ENCODE assay signal across 3 cellular contexts in the genomic region with DNA sequence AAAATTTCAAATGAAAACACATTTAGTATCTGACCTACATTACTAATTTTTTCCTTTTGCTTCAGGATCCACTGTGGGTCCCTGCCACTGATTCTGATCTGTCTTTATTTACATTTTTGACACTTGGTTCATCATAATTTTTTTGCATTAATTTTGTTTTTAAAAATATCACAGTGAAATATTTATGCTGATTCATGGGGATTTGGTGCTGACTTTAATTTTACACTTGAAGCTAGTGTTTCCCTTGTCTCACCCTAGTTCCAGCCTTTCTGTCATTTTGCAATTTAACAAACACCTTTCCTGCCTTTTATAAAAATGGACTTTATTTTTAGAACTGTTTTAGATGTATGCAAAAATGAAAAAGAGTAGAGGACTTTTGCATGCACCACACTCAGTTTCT.
A peak's percentile ranks its signal among the peaks of the same experiment; 100 is the strongest.
TF ChIP-seq lines count a peak whose summit lies in the region.

No MANE protein-coding gene starts in this region.

TF ChIP-seq in HepG2, 621 proteins besides CTCF, POLR2A, EP300 and RAD21:
- TF ChIP-seq MAFK (conservative IDR thresholded peaks at IDR 0.05 in 1 of 2, IDR thresholded peaks at IDR 0.05 in 1 of 2; ENCODE audit: low read length in 2 of 2), result peak; percentile 61 to 76
- TF ChIP-seq CENPT (CRISPR knock-in tag; IDR thresholded peaks at IDR 0.05; ENCODE audit: low read depth), result no peak
- peak; percentile 70 for TF ChIP-seq MAFF (IDR thresholded peaks at IDR 0.05; ENCODE audit: low read depth, low read length)

TF ChIP-seq in IMR-90, 13 proteins besides CTCF, POLR2A, EP300 and RAD21:
- peak; percentile 54 for TF ChIP-seq MAFK (IDR thresholded peaks at IDR 0.05; ENCODE audit: low read depth, low read length)
- no peak for TF ChIP-seq RFX5 (IDR thresholded peaks at IDR 0.05; ENCODE audit: low read depth, low read length)

TF ChIP-seq in K562, 482 proteins besides CTCF, POLR2A, EP300 and RAD21:
- no peak for TF ChIP-seq MCM2 (IDR thresholded peaks at IDR 0.05; ENCODE audit: low read depth)
- TF ChIP-seq, protein P1, sequence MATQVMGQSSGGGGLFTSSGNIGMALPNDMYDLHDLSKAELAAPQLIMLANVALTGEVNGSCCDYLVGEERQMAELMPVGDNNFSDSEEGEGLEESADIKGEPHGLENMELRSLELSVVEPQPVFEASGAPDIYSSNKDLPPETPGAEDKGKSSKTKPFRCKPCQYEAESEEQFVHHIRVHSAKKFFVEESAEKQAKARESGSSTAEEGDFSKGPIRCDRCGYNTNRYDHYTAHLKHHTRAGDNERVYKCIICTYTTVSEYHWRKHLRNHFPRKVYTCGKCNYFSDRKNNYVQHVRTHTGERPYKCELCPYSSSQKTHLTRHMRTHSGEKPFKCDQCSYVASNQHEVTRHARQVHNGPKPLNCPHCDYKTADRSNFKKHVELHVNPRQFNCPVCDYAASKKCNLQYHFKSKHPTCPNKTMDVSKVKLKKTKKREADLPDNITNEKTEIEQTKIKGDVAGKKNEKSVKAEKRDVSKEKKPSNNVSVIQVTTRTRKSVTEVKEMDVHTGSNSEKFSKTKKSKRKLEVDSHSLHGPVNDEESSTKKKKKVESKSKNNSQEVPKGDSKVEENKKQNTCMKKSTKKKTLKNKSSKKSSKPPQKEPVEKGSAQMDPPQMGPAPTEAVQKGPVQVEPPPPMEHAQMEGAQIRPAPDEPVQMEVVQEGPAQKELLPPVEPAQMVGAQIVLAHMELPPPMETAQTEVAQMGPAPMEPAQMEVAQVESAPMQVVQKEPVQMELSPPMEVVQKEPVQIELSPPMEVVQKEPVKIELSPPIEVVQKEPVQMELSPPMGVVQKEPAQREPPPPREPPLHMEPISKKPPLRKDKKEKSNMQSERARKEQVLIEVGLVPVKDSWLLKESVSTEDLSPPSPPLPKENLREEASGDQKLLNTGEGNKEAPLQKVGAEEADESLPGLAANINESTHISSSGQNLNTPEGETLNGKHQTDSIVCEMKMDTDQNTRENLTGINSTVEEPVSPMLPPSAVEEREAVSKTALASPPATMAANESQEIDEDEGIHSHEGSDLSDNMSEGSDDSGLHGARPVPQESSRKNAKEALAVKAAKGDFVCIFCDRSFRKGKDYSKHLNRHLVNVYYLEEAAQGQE (CRISPR knock-in tag; IDR thresholded peaks at IDR 0.05; ENCODE audit: low read depth), result no peak
- no peak for TF ChIP-seq EGR1 (conservative IDR thresholded peaks at IDR 0.05)
- no peak for TF ChIP-seq ZNF174 (CRISPR knock-in tag; IDR thresholded peaks at IDR 0.05)
- TF ChIP-seq ZNF583 (CRISPR knock-in tag; IDR thresholded peaks at IDR 0.05), result no peak
- peak; percentile 41; the same call in 1 of the 2 replicates for TF ChIP-seq ZNF316 (IDR thresholded peaks at IDR 0.05)
- peak; percentile 21; the same call in 1 of the 2 replicates for TF ChIP-seq MAFF (IDR thresholded peaks at IDR 0.05; ENCODE audit: low read length)
- TF ChIP-seq RBM15 (IDR thresholded peaks at IDR 0.05; ENCODE audit: insufficient read depth, low read length), result no peak
- TF ChIP-seq L3MBTL2 (IDR thresholded peaks at IDR 0.05), result no peak
- no peak for TF ChIP-seq ZNF175 (CRISPR knock-in tag; IDR thresholded peaks at IDR 0.05; ENCODE audit: low read depth)
- peak; percentile 47 for TF ChIP-seq MAFG (tag; conservative IDR thresholded peaks at IDR 0.05)
- TF ChIP-seq MAFK (IDR thresholded peaks at IDR 0.05; ENCODE audit: low read length), result peak; percentile 17; the same call in 1 of the 2 replicates
